In the genomic region with DNA sequence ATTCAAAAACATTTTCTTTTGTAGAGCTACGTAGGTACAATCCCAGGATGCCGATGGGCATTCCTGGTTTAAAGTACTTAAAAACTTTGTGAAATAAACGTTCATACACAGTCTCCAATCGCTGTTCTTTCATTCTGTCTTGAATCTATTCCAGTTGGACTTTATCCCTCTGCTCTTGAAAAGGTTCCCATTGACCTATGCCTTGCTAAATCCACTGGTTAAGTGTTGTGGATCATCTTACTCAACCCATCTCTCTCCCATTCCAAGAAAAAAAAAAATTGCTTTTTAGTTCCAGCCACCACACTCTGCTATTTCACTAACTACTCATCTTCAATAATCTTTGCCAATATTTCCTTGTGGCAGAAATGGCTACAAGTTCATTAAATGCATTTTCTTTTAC, we compare ENCODE assay signal across 23 cellular contexts.
"Had no signal": no experiment of that assay in that cellular context is flagged by ENCODE, and none has a peak within 500 bp of the region (broad histone marks: within the 10 kb centered on the region; RNA-seq: fewer than 3 reads in every experiment).

No MANE protein-coding gene starts in this region.

- H3K79me2 ChIP-seq: hepatocyte had no signal

- H3K4me2 ChIP-seq: hepatocyte had no signal

- H3K4me1 ChIP-seq: adrenal gland, esophagus muscularis mucosa, left ventricle myocardium inferior, pancreas, psoas muscle, upper lobe of left lung had no signal

- DNase-seq: activated CD4-positive, alpha-beta T cell treated with anti-CD3 and anti-CD28 coated beads for 1 hour; activated CD4-positive, alpha-beta T cell treated with anti-CD3 and anti-CD28 coated beads, Interleukin-2, amount 50 U/mL, for 1 hour; activated CD8-positive, alpha-beta T cell treated with anti-CD3 and anti-CD28 coated beads, Interleukin-2, amount 10 ng/mL, durations not matched to agents 7 days and 5 days; activated gamma-delta T cell; adrenal gland; cerebellar nuclear complex; foreskin melanocyte; glutamatergic neuron; immature natural killer cell; left ventricle myocardium inferior; pancreas; psoas muscle; right cardiac atrium; small intestine; stimulated activated CD4-positive, alpha-beta T cell treated with anti-CD3 and anti-CD28 coated beads, Interleukin-15, amount 100 ng/mL, for 24 hours; stimulated activated naive CD4-positive, alpha-beta T cell; T-helper 1 cell; upper lobe of left lung; WERI-Rb-1 had no signal

- H2AFZ ChIP-seq: hepatocyte had no signal

- H3K27ac ChIP-seq: adrenal gland, coronary artery, esophagus muscularis mucosa, hepatocyte, left ventricle myocardium inferior, pancreas, psoas muscle, upper lobe of left lung, WERI-Rb-1 had no signal

- ATAC-seq: activated CD8-positive, alpha-beta T cell treated with anti-CD3 and anti-CD28 coated beads, Interleukin-2, amount 10 ng/mL, durations not matched to agents 7 days and 5 days; natural killer cell treated with Interleukin-12 subunit alpha and Interleukin-12 subunit beta and Interleukin-15 and Interleukin-18, amount 100 ng/mL, for 72 hours; pancreas; psoas muscle; right cardiac atrium had no signal

- H3K9me3 ChIP-seq: adrenal gland, esophagus muscularis mucosa, left ventricle myocardium inferior, pancreas, psoas muscle, upper lobe of left lung had no signal

- H3K36me3 ChIP-seq: adrenal gland, esophagus muscularis mucosa, left ventricle myocardium inferior, pancreas, upper lobe of left lung, WERI-Rb-1 had no signal

- H3K27me3 ChIP-seq: adrenal gland, esophagus muscularis mucosa, hepatocyte, pancreas, upper lobe of left lung had no signal

- H3K4me3 ChIP-seq: adrenal gland, coronary artery, esophagus muscularis mucosa, hepatocyte, left ventricle myocardium inferior, pancreas, psoas muscle, upper lobe of left lung had no signal
